ENCODE assay signal across 9 cellular contexts in genomic region chr16:85086347-85087291, GRCh38. TPM values are rescaled to one million over a fixed set of nuclear protein-coding genes. Genes with fewer than 3 reads are reported as not detected.
DNase-seq lines count a peak whose midpoint lies in the region; ATAC-seq, FAIRE-seq and TF ChIP-seq lines count a peak whose summit lies in the region.
"Had no signal": no experiment of that assay in that cellular context is flagged by ENCODE, and none has a peak within 500 bp of the region (broad histone marks: within the 10 kb centered on the region; RNA-seq: fewer than 3 reads in every experiment).

No MANE protein-coding gene starts in this region.

- intact Hi-C loops in activated T-helper 1 cell treated with anti-CD3 and anti-CD28 coated beads, Interleukin-12 subunit alpha, Interleukin-12 subunit beta, Interleukin-2, Interleukin-4 antibody, amounts not matched to agents 30 ng/mL and 10 ng/mL and 1 ng/mL, durations not matched to agents 14 hours and 24 hours and 36 hours (cut with micrococcal nuclease) = loop anchor here (1.0 kb wide), 5 partner anchors 31 to 332 kb away; partner anchors contain the start of gene ZDHHC7
- intact Hi-C loops in pancreas (cut with DNase I) = loop anchor here in 1 of 3 donors (10.0 kb wide), 1 partner anchor 102 kb away; no protein-coding TSS in a partner anchor

- in situ Hi-C loops in G401 (cut with HindIII; ENCODE audit: low sequenced_read_pairs) = no loop called here

- H3K4me1 ChIP-seq in foreskin keratinocyte = no peaks in the 10 kb centered on the region
- H3K4me1 ChIP-seq in pancreas = peaks cover 12 to 16% (median 12%) of the 10 kb centered on the region in 3 donors
- H3K4me1 ChIP-seq in upper lobe of left lung = peaks cover 3 to 43% (median 29%) of the 10 kb centered on the region in 4 donors

- 82 to 88% methylated on average over 36 to 37 of the region's 37 CpGs for WGBS in pancreas, 2 donors
- WGBS in upper lobe of left lung, 2 donors = 73 to 87% methylated on average over 23 to 36 of the region's 37 CpGs

- ATAC-seq in HG03520 (IDR thresholded peaks at IDR 0.05; ENCODE audit: unreplicated experiment) (peak; percentile 53), foreskin keratinocyte (peak; percentile 86), pancreas (peak; percentile 26 to 63 (median 41)), upper lobe of left lung (ENCODE audit: low FRiP score in 2 of 2) (peak in 1 of 2 donors; percentile 76), HG03571 (IDR thresholded peaks at IDR 0.05; ENCODE audit: unreplicated experiment) (no peak)

- H3K9me3 Mint-ChIP-seq in activated T-helper 1 cell treated with anti-CD3 and anti-CD28 coated beads, Interleukin-12 subunit alpha, Interleukin-12 subunit beta, Interleukin-2, Interleukin-4 antibody, amounts not matched to agents 30 ng/mL and 10 ng/mL and 1 ng/mL, durations not matched to agents 14 hours and 24 hours and 36 hours = no peaks in the 10 kb centered on the region

- H3K27me3 Mint-ChIP-seq in activated T-helper 1 cell treated with anti-CD3 and anti-CD28 coated beads, Interleukin-12 subunit alpha, Interleukin-12 subunit beta, Interleukin-2, Interleukin-4 antibody, amounts not matched to agents 30 ng/mL and 10 ng/mL and 1 ng/mL, durations not matched to agents 14 hours and 24 hours and 36 hours (ENCODE audit: insufficient read depth) = no peaks in the 10 kb centered on the region

- DNase-seq in G401 (ENCODE audit: low spot score) (peak; percentile 92), RKO (ENCODE audit: low spot score) (peak; percentile 79), foreskin keratinocyte (peak; percentile 40 to 47), pancreas (peak in 4 of 6 donors; percentile 32 to 66 (median 52)), upper lobe of left lung (peak in 1 of 2 donors; percentile 71)
- DNase-seq in activated T-helper 1 cell treated with anti-CD3 and anti-CD28 coated beads, Interleukin-12 subunit alpha, Interleukin-12 subunit beta, Interleukin-2, Interleukin-4 antibody, amounts not matched to agents 30 ng/mL and 10 ng/mL and 1 ng/mL, durations not matched to agents 14 hours and 24 hours and 36 hours (ENCODE audit: low spot score) = peak; percentile 64

- no peak for FAIRE-seq in pancreas (lab: Jason Lieb, UNC)

- TF ChIP-seq CTCF in foreskin keratinocyte (conservative IDR thresholded peaks at IDR 0.05) = peak; percentile 90
- peak; percentile 21 to 44 (median 40) for TF ChIP-seq CTCF in pancreas (IDR thresholded peaks at IDR 0.05)
- TF ChIP-seq CTCF in upper lobe of left lung (IDR thresholded peaks at IDR 0.05) = peak; percentile 60 to 90 (median 82)

- H3K9me3 ChIP-seq in pancreas = no peaks in the 10 kb centered on the region
- no peaks in the 10 kb centered on the region for H3K9me3 ChIP-seq in upper lobe of left lung

- H3K27me3 ChIP-seq in foreskin keratinocyte (peaks cover 22% of the 10 kb centered on the region), pancreas (no peaks in the 10 kb centered on the region), upper lobe of left lung (no peaks in the 10 kb centered on the region)

- peaks cover 0 to 4% (median 0%) of the 10 kb centered on the region in 3 donors for H3K36me3 ChIP-seq in pancreas
- peaks cover 0 to 21% (median 11%) of the 10 kb centered on the region in 4 donors for H3K36me3 ChIP-seq in upper lobe of left lung

- TF ChIP-seq POLR2A in upper lobe of left lung (IDR thresholded peaks at IDR 0.05) = no peak

- H3K36me3 Mint-ChIP-seq in activated T-helper 1 cell treated with anti-CD3 and anti-CD28 coated beads, Interleukin-12 subunit alpha, Interleukin-12 subunit beta, Interleukin-2, Interleukin-4 antibody, amounts not matched to agents 30 ng/mL and 10 ng/mL and 1 ng/mL, durations not matched to agents 14 hours and 24 hours and 36 hours (ENCODE audit: low read depth) = no peaks in the 10 kb centered on the region

- H3K4me3 ChIP-seq in pancreas = no peak overlapping the region
- no peak overlapping the region for H3K4me3 ChIP-seq in upper lobe of left lung

- TF ChIP-seq EP300 in upper lobe of left lung (IDR thresholded peaks at IDR 0.05) = no peak

- no peak overlapping the region for H3K27ac ChIP-seq in foreskin keratinocyte
- H3K27ac ChIP-seq in pancreas = no peak overlapping the region
- no peak overlapping the region for H3K27ac ChIP-seq in upper lobe of left lung
- H3K27ac ChIP-seq: epithelial cell of prostate had no signal

- H3K27ac Mint-ChIP-seq in activated T-helper 1 cell treated with anti-CD3 and anti-CD28 coated beads, Interleukin-12 subunit alpha, Interleukin-12 subunit beta, Interleukin-2, Interleukin-4 antibody, amounts not matched to agents 30 ng/mL and 10 ng/mL and 1 ng/mL, durations not matched to agents 14 hours and 24 hours and 36 hours = no peak overlapping the region

- no peak overlapping the region for H3K4me3 Mint-ChIP-seq in activated T-helper 1 cell treated with anti-CD3 and anti-CD28 coated beads, Interleukin-12 subunit alpha, Interleukin-12 subunit beta, Interleukin-2, Interleukin-4 antibody, amounts not matched to agents 30 ng/mL and 10 ng/mL and 1 ng/mL, durations not matched to agents 14 hours and 24 hours and 36 hours

- peaks cover 7% of the 10 kb centered on the region for H3K4me1 Mint-ChIP-seq in activated T-helper 1 cell treated with anti-CD3 and anti-CD28 coated beads, Interleukin-12 subunit alpha, Interleukin-12 subunit beta, Interleukin-2, Interleukin-4 antibody, amounts not matched to agents 30 ng/mL and 10 ng/mL and 1 ng/mL, durations not matched to agents 14 hours and 24 hours and 36 hours (ENCODE audit: low read depth)

RNA-seq across cellular contexts. Expression of gene CIBAR2, which starts 25.7 kb away (rescaled TPM):
- 0.37 and 0.51 TPM in 2 replicates for total RNA-seq in G401 (2014; rRNA removed; shearing (Covaris generic))
- not detected in 2 replicates for total RNA-seq in activated T-helper 1 cell treated with anti-CD3 and anti-CD28 coated beads, Interleukin-12 subunit alpha, Interleukin-12 subunit beta, Interleukin-2, Interleukin-4 antibody, amounts not matched to agents 30 ng/mL and 10 ng/mL and 1 ng/mL, durations not matched to agents 14 hours and 24 hours and 36 hours
- not detected in 2 replicates for total RNA-seq in foreskin keratinocyte
- not detected in 2 replicates for polyA plus RNA-seq in foreskin keratinocyte
- not detected for total RNA-seq in pancreas
- under 1 TPM in 1 of 2 donors, not detected in 1; 0.05 TPM for polyA plus RNA-seq in pancreas
- 10 to 100 TPM in 3 of 6 donors, 1 to 10 TPM in 2, under 1 TPM in 1; 0.40 to 35.6 (median 9.9) TPM for total RNA-seq in upper lobe of left lung

RNA-seq across cellular contexts. Expression of gene KIAA0513, which starts 59.0 kb away (rescaled TPM):
- 5.5 and 10.5 TPM in 2 replicates for total RNA-seq in G401 (2014; rRNA removed; shearing (Covaris generic))
- total RNA-seq in activated T-helper 1 cell treated with anti-CD3 and anti-CD28 coated beads, Interleukin-12 subunit alpha, Interleukin-12 subunit beta, Interleukin-2, Interleukin-4 antibody, amounts not matched to agents 30 ng/mL and 10 ng/mL and 1 ng/mL, durations not matched to agents 14 hours and 24 hours and 36 hours = 12.6 and 12.9 TPM in 2 replicates
- total RNA-seq in foreskin keratinocyte (4.9 and 6.0 TPM in 2 replicates), pancreas (10 to 100 TPM; 11.3 to 22.1 (median 17.0) TPM), upper lobe of left lung (10 to 100 TPM; 21.6 to 77.5 (median 37.9) TPM)
- polyA plus RNA-seq in foreskin keratinocyte (3.4 and 4.0 TPM in 2 replicates), pancreas (1 to 10 TPM; 3.5 to 7.7 TPM)

Comparison
In these comparisons a context has a peak if more than half of its experiments do, and no peak if none do; other contexts are left out.
1. CTCF ChIP-seq: peak in every context shown above with its lines; median percentile 90 in foreskin keratinocyte; 82 in upper lobe of left lung; 40 in pancreas.